ENCODE assay signal across 8 cellular contexts in genomic region chr1:234960722-234961467, GRCh38.
DNase-seq lines count a peak whose midpoint lies in the region; FAIRE-seq and TF ChIP-seq lines count a peak whose summit lies in the region.

No MANE protein-coding gene starts in this region.

- 21% methylated on average over 17 of the region's 17 CpGs for WGBS in prostate gland

- H3K27me3 ChIP-seq in OCI-LY1 (ENCODE audit: insufficient read depth, low read length), result no peaks in the 10 kb centered on the region
- H3K27me3 ChIP-seq in endothelial cell of umbilical vein (ENCODE audit: control insufficient read depth in 2 of 2, insufficient read depth in 2 of 2, low read length in 2 of 2), result no peaks in the 10 kb centered on the region
- H3K27me3 ChIP-seq in prostate gland (replicated peaks; ENCODE audit: insufficient read depth), result no peaks in the 10 kb centered on the region

- peak; percentile 61 for FAIRE-seq in endothelial cell of umbilical vein (lab: Jason Lieb, UNC)

- TF ChIP-seq CTCF in OCI-LY1 (IDR thresholded peaks at IDR 0.05; ENCODE audit: low read length), result no peak
- TF ChIP-seq CTCF in endothelial cell of umbilical vein (IDR thresholded peaks at IDR 0.05; ENCODE audit: extremely low read depth in 1 of 2, insufficient read depth in 1 of 2, low read depth in 1 of 2, low read length in 2 of 2), result no peak
- no peak for TF ChIP-seq CTCF in prostate gland (IDR thresholded peaks at IDR 0.05)

- H3K9me1 ChIP-seq in endothelial cell of umbilical vein (replicated peaks; ENCODE audit: control insufficient read depth, extremely low read depth, insufficient read depth, low read length), result no peaks in the 10 kb centered on the region

- H3K4me1 ChIP-seq in OCI-LY1 (ENCODE audit: insufficient read depth, low read length, severe bottlenecking) (peaks cover 96% of the 10 kb centered on the region), endothelial cell of umbilical vein (ENCODE audit: control insufficient read depth, extremely low read depth, insufficient read depth, low read length) (peaks cover 40% of the 10 kb centered on the region), prostate gland (replicated peaks) (peaks cover 29% of the 10 kb centered on the region)

- TF ChIP-seq POLR2A in endothelial cell of umbilical vein (IDR thresholded peaks at IDR 0.05; ENCODE audit: low read depth, low read length) (no peak), prostate gland (IDR thresholded peaks at IDR 0.05) (no peak)

- intact Hi-C loops in endothelial cell of umbilical vein (cut with micrococcal nuclease) (loop anchor here (1.0 to 2.0 kb wide), 6 partner anchors 14 to 350 kb away; no protein-coding TSS in a partner anchor), prostate gland (cut with DNase I) (loop anchor here (5.0 kb wide), 1 partner anchor 34 kb away; no protein-coding TSS in a partner anchor), posterior cingulate gyrus (cut with DNase I) (loop anchor here (10.0 kb wide), 1 partner anchor 96 kb away; no protein-coding TSS in a partner anchor)

- no peaks in the 10 kb centered on the region for H3K9me3 ChIP-seq in OCI-LY1 (ENCODE audit: low read length)
- H3K9me3 ChIP-seq in endothelial cell of umbilical vein (replicated peaks; ENCODE audit: control insufficient read depth, insufficient read depth, low read length), result no peaks in the 10 kb centered on the region
- H3K9me3 ChIP-seq in prostate gland, result no peaks in the 10 kb centered on the region

- H3K9me2 ChIP-seq in OCI-LY1 (ENCODE audit: low read depth, low read length), result no peaks in the 10 kb centered on the region

- POLR2A ChIA-PET in endothelial cell of umbilical vein (lab: Charles Lee), result no interaction called here

- peak overlapping the region; percentile 70; the same call in 1 of the 2 replicates for H3K9ac ChIP-seq in OCI-LY1 (ENCODE audit: low read length)
- peak overlapping the region; percentile 35 for H3K9ac ChIP-seq in endothelial cell of umbilical vein (replicated peaks; ENCODE audit: extremely low read depth, insufficient read depth, low read length)

- H3K79me2 ChIP-seq in OCI-LY1 (ENCODE audit: insufficient read depth, low read length), result no peaks in the 10 kb centered on the region
- H3K79me2 ChIP-seq in endothelial cell of umbilical vein (ENCODE audit: control insufficient read depth, insufficient read depth, low read length), result no peaks in the 10 kb centered on the region

- H4K20me1 ChIP-seq in OCI-LY1 (ENCODE audit: insufficient read depth, low read length), result no peaks in the 10 kb centered on the region
- no peaks in the 10 kb centered on the region for H4K20me1 ChIP-seq in endothelial cell of umbilical vein (replicated peaks; ENCODE audit: control insufficient read depth, extremely low read depth, insufficient read depth, low read length)

- no TSS peak for BruUV-seq in endothelial cell of umbilical vein (replicated peaks; lab: Mats Ljungman, UMichigan)

- H3K4me3 ChIP-seq in OCI-LY1 (ENCODE audit: low read depth, low read length, poor library complexity, severe bottlenecking) (no peak overlapping the region), endothelial cell of umbilical vein (replicated peaks in 1 of 3; ENCODE audit: insufficient read depth in 1 of 3, low read depth in 1 of 3, low read length in 3 of 3) (no peak overlapping the region), prostate gland (no peak overlapping the region)

- CTCF ChIA-PET in endothelial cell of umbilical vein (lab: Charles Lee), result interaction anchor here (0.9 to 1.7 kb wide), 3 partner anchors 9 to 123 kb away, joined by 3 to 4 read pairs (median 3); no protein-coding TSS in a partner anchor

- dilution Hi-C loops in endothelial cell of umbilical vein (cut with MboI; ENCODE audit: extremely low pct_ligation_motif_present, low sequenced_read_pairs), result no loop called here

- DNase-seq in EH (ENCODE audit: low read depth), result peak; percentile 49
- DNase-seq in endothelial cell of umbilical vein (ENCODE audit: low read depth, low spot score), result peak; percentile 95
- DNase-seq in prostate gland (ENCODE audit: low spot score), result peak; percentile 77
- DNase-seq in NCI-H226, result no peak
- DNase-seq in posterior cingulate gyrus, result no peak
- no peak for DNase-seq in NCI-H446 (lab: John Stamatoyannopoulos, UW)
- DNase-seq in stimulated activated CD4-positive, alpha-beta T cell treated with anti-CD3 and anti-CD28 coated beads, Interleukin-2, amount 100 ng/mL, for 24 hours, result no peak

- peak overlapping the region; percentile 95 for H3K27ac ChIP-seq in OCI-LY1 (ENCODE audit: low read depth, low read length, poor library complexity, severe bottlenecking)
- H3K27ac ChIP-seq in endothelial cell of umbilical vein (ENCODE audit: insufficient read depth, low read depth, low read length), result peak overlapping the region; percentile 59
- peak overlapping the region; percentile 57 to 74 for H3K27ac ChIP-seq in prostate gland

- H2AFZ ChIP-seq in OCI-LY1 (ENCODE audit: low read length) (no peak overlapping the region), endothelial cell of umbilical vein (ENCODE audit: low read depth, low read length) (peak overlapping the region; percentile 10)

- H3K4me2 ChIP-seq in OCI-LY1 (ENCODE audit: low read length) (peak overlapping the region; percentile 56), endothelial cell of umbilical vein (ENCODE audit: insufficient read depth, low read length) (peak overlapping the region; percentile 32)

- H3K36me3 ChIP-seq in OCI-LY1 (ENCODE audit: insufficient read depth, low read length) (no peaks in the 10 kb centered on the region), endothelial cell of umbilical vein (ENCODE audit: control insufficient read depth in 2 of 2, extremely low read depth in 1 of 2, insufficient read depth in 2 of 2, low read length in 2 of 2) (no peaks in the 10 kb centered on the region), prostate gland (no peaks in the 10 kb centered on the region)

- peaks cover 12% of the 10 kb centered on the region for H3F3A ChIP-seq in OCI-LY1 (ENCODE audit: insufficient read depth, low read length)

TF ChIP-seq in endothelial cell of umbilical vein, 7 proteins besides CTCF, POLR2A, EP300 and RAD21:
- TF ChIP-seq JUN (IDR thresholded peaks at IDR 0.05; ENCODE audit: borderline replicate concordance, insufficient read depth, insufficient read length, low read depth) (peak; percentile 36), GATA2 (IDR thresholded peaks at IDR 0.05; ENCODE audit: insufficient read depth, insufficient read length, low read depth, low read length) (peak; percentile 82), MYC (IDR thresholded peaks at IDR 0.05; ENCODE audit: low read depth, low read length) (no peak)

Comparison
In these comparisons a context has a peak if more than half of its experiments do, and no peak if none do; other contexts are left out.
1. DNase-seq: peak in EH (single experiment), endothelial cell of umbilical vein (single experiment) and prostate gland (single experiment); none in NCI-H226 (single experiment), posterior cingulate gyrus (0 of 10), NCI-H446 (0 of 2) and stimulated activated CD4-positive, alpha-beta T cell treated with anti-CD3 and anti-CD28 coated beads, Interleukin-2, amount 100 ng/mL, for 24 hours (0 of 2).
2. Peak in every context shown above with its lines, with median percentiles within 50 percentile points of each other: H3K27ac ChIP-seq.